ENCODE assay signal across 14 cellular contexts in the genomic region with DNA sequence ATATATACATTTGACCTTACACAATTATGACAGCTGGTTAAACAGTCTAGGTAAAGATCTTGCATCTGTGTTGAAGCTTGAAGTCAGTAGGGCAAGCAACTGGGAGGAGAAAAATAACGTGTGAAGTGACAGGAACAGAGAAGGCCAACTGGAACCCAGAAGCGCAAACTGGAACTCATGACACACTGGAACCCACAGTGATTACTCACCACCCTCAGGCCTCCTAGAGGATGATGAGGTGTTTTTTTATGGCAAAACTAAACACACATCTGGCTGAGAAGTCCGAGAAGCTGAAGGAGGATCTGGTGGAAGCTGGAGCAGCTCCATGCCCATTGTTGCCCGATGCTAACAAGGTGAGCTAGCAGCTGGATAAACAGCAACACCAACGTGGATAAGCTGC.
DNase-seq lines count a peak whose midpoint lies in the region; ATAC-seq, FAIRE-seq and TF ChIP-seq lines count a peak whose summit lies in the region.
"Had no signal": no experiment of that assay in that cellular context is flagged by ENCODE, and none has a peak within 500 bp of the region (broad histone marks: within the 10 kb centered on the region; RNA-seq: fewer than 3 reads in every experiment).

No MANE protein-coding gene starts in this region.

- intact Hi-C loops in kidney (cut with DNase I): no loop called here

- no peaks in the 10 kb centered on the region for H3K9me3 ChIP-seq in MG63
- H3K9me3 ChIP-seq in kidney (ENCODE audit: control insufficient read depth in 1 of 2, low read length in 2 of 2): peaks cover 0 to 16% of the 10 kb centered on the region in 2 donors
- H3K9me3 ChIP-seq: adrenal gland, HAP-1, upper lobe of right lung had no signal

- DNase-seq in activated naive CD8-positive, alpha-beta T cell treated with anti-CD3 and anti-CD28 coated beads, Interleukin-2, amount 50 U/mL, for 24 hours: no peak
- no peak for DNase-seq in activated naive CD8-positive, alpha-beta T cell treated with anti-CD3 and anti-CD28 coated beads for 36 hours
- peak; percentile 63 for DNase-seq in MG63
- peak; percentile 65 for DNase-seq in choroid plexus epithelial cell (ENCODE audit: low read depth)
- DNase-seq in stimulated activated effector memory CD8-positive, alpha-beta T cell treated with anti-CD3 and anti-CD28 coated beads, Interleukin-12 subunit alpha, Interleukin-12 subunit beta, amount 100 ng/mL, for 72 hours (ENCODE audit: low spot score in 2 of 2): no peak
- DNase-seq in NCI-H2196 (lab: John Stamatoyannopoulos, UW; ENCODE audit: unreplicated experiment): no peak
- no peak for DNase-seq in HuH-7.5 (ENCODE audit: low spot score)
- DNase-seq in kidney: no peak
- DNase-seq: activated CD8-positive, alpha-beta memory T cell treated with anti-CD3 and anti-CD28 coated beads, Interleukin-2, amount 50 U/mL, for 48 hours; adrenal gland; DND-41; effector CD4-positive, alpha-beta T cell; upper lobe of right lung had no signal

- H3K9me3 Mint-ChIP-seq in activated naive CD8-positive, alpha-beta T cell treated with anti-CD3 and anti-CD28 coated beads, Interleukin-2, amount 50 U/mL, for 24 hours: peaks cover 19% of the 10 kb centered on the region
- H3K9me3 Mint-ChIP-seq in activated naive CD8-positive, alpha-beta T cell treated with anti-CD3 and anti-CD28 coated beads for 36 hours: peaks cover 13% of the 10 kb centered on the region
- peaks cover 5% of the 10 kb centered on the region for H3K9me3 Mint-ChIP-seq in stimulated activated effector memory CD8-positive, alpha-beta T cell treated with anti-CD3 and anti-CD28 coated beads, Interleukin-12 subunit alpha, Interleukin-12 subunit beta, amount 100 ng/mL, for 72 hours

- no peak overlapping the region for H3K9ac ChIP-seq in kidney (ENCODE audit: low read length in 2 of 2)

- no peaks in the 10 kb centered on the region for H3K27me3 Mint-ChIP-seq in activated naive CD8-positive, alpha-beta T cell treated with anti-CD3 and anti-CD28 coated beads, Interleukin-2, amount 50 U/mL, for 24 hours
- no peaks in the 10 kb centered on the region for H3K27me3 Mint-ChIP-seq in activated naive CD8-positive, alpha-beta T cell treated with anti-CD3 and anti-CD28 coated beads for 36 hours

- no peaks in the 10 kb centered on the region for H3K36me3 Mint-ChIP-seq in activated naive CD8-positive, alpha-beta T cell treated with anti-CD3 and anti-CD28 coated beads, Interleukin-2, amount 50 U/mL, for 24 hours (ENCODE audit: low read depth)
- peaks cover 11% of the 10 kb centered on the region for H3K36me3 Mint-ChIP-seq in activated naive CD8-positive, alpha-beta T cell treated with anti-CD3 and anti-CD28 coated beads for 36 hours
- no peaks in the 10 kb centered on the region for H3K36me3 Mint-ChIP-seq in stimulated activated effector memory CD8-positive, alpha-beta T cell treated with anti-CD3 and anti-CD28 coated beads, Interleukin-12 subunit alpha, Interleukin-12 subunit beta, amount 100 ng/mL, for 72 hours

- H3K4me1 ChIP-seq in kidney (ENCODE audit: control insufficient read depth in 1 of 2, insufficient read depth in 1 of 2, low read depth in 1 of 2, low read length in 2 of 2): no peaks in the 10 kb centered on the region
- H3K4me1 ChIP-seq: adrenal gland, HAP-1, upper lobe of right lung had no signal

- H3K27me3 ChIP-seq in MG63: no peaks in the 10 kb centered on the region
- H3K27me3 ChIP-seq: adrenal gland, upper lobe of right lung had no signal

- no peak overlapping the region for H3K4me3 Mint-ChIP-seq in activated naive CD8-positive, alpha-beta T cell treated with anti-CD3 and anti-CD28 coated beads, Interleukin-2, amount 50 U/mL, for 24 hours
- no peak overlapping the region for H3K4me3 Mint-ChIP-seq in activated naive CD8-positive, alpha-beta T cell treated with anti-CD3 and anti-CD28 coated beads for 36 hours
- H3K4me3 Mint-ChIP-seq in stimulated activated effector memory CD8-positive, alpha-beta T cell treated with anti-CD3 and anti-CD28 coated beads, Interleukin-12 subunit alpha, Interleukin-12 subunit beta, amount 100 ng/mL, for 72 hours: no peak overlapping the region

- H3K4me3 ChIP-seq in MG63 (no peak overlapping the region), choroid plexus epithelial cell (ENCODE audit: low read depth, low read length) (no peak overlapping the region), kidney (ENCODE audit: low read length in 2 of 2) (no peak overlapping the region)
- H3K4me3 ChIP-seq: adrenal gland, HAP-1, upper lobe of right lung had no signal

- no peak overlapping the region for H3K27ac ChIP-seq in kidney (ENCODE audit: low read depth in 2 of 2, low read length in 2 of 2)
- H3K27ac ChIP-seq: adrenal gland, upper lobe of right lung had no signal

- peak; percentile 11 for TF ChIP-seq CTCF in choroid plexus epithelial cell (conservative IDR thresholded peaks at IDR 0.05; ENCODE audit: low read depth, low read length)
- TF ChIP-seq CTCF in kidney (IDR thresholded peaks at IDR 0.05; ENCODE audit: borderline replicate concordance, extremely low read depth, insufficient read depth): no peak

- no peak for FAIRE-seq in kidney (lab: Jason Lieb, UNC)

- ATAC-seq in activated naive CD8-positive, alpha-beta T cell treated with anti-CD3 and anti-CD28 coated beads, Interleukin-2, amount 50 U/mL, for 24 hours: peak; percentile 65
- ATAC-seq in stimulated activated effector memory CD8-positive, alpha-beta T cell treated with anti-CD3 and anti-CD28 coated beads, Interleukin-12 subunit alpha, Interleukin-12 subunit beta, amount 100 ng/mL, for 72 hours: peak; percentile 94
- ATAC-seq: upper lobe of right lung had no signal

- H3K4me1 Mint-ChIP-seq in activated naive CD8-positive, alpha-beta T cell treated with anti-CD3 and anti-CD28 coated beads, Interleukin-2, amount 50 U/mL, for 24 hours: peaks cover 4% of the 10 kb centered on the region
- no peaks in the 10 kb centered on the region for H3K4me1 Mint-ChIP-seq in activated naive CD8-positive, alpha-beta T cell treated with anti-CD3 and anti-CD28 coated beads for 36 hours
- H3K4me1 Mint-ChIP-seq in stimulated activated effector memory CD8-positive, alpha-beta T cell treated with anti-CD3 and anti-CD28 coated beads, Interleukin-12 subunit alpha, Interleukin-12 subunit beta, amount 100 ng/mL, for 72 hours: peaks cover 12% of the 10 kb centered on the region

- H3K36me3 ChIP-seq in MG63 (no peaks in the 10 kb centered on the region), kidney (ENCODE audit: control insufficient read depth in 1 of 2, insufficient read depth in 2 of 2, low read length in 2 of 2) (no peaks in the 10 kb centered on the region)
- H3K36me3 ChIP-seq: adrenal gland, HAP-1, upper lobe of right lung had no signal

- no peak overlapping the region for H3K27ac Mint-ChIP-seq in activated naive CD8-positive, alpha-beta T cell treated with anti-CD3 and anti-CD28 coated beads, Interleukin-2, amount 50 U/mL, for 24 hours
- no peak overlapping the region for H3K27ac Mint-ChIP-seq in activated naive CD8-positive, alpha-beta T cell treated with anti-CD3 and anti-CD28 coated beads for 36 hours
- H3K27ac Mint-ChIP-seq in stimulated activated effector memory CD8-positive, alpha-beta T cell treated with anti-CD3 and anti-CD28 coated beads, Interleukin-12 subunit alpha, Interleukin-12 subunit beta, amount 100 ng/mL, for 72 hours: no peak overlapping the region

Comparison
In these comparisons a context has a peak if more than half of its experiments do, and no peak if none do; other contexts are left out.
1. DNase-seq: peak in MG63 (single experiment) and choroid plexus epithelial cell (single experiment); none in activated naive CD8-positive, alpha-beta T cell treated with anti-CD3 and anti-CD28 coated beads, Interleukin-2, amount 50 U/mL, for 24 hours (single experiment), activated naive CD8-positive, alpha-beta T cell treated with anti-CD3 and anti-CD28 coated beads for 36 hours (single experiment), stimulated activated effector memory CD8-positive, alpha-beta T cell treated with anti-CD3 and anti-CD28 coated beads, Interleukin-12 subunit alpha, Interleukin-12 subunit beta, amount 100 ng/mL, for 72 hours (0 of 2), NCI-H2196 (single experiment), HuH-7.5 (single experiment) and kidney (single experiment).